27 cellular contexts compared by ENCODE assay signal in genomic region chr12:109580684-109581333, GRCh38. TPM values are rescaled to one million over a fixed set of nuclear protein-coding genes. Genes with fewer than 3 reads are reported as not detected.
DNase-seq lines count a peak whose midpoint lies in the region; TF ChIP-seq lines count a peak whose summit lies in the region.
"Had no signal": no experiment of that assay in that cellular context is flagged by ENCODE, and none has a peak within 500 bp of the region (broad histone marks: within the 10 kb centered on the region; RNA-seq: fewer than 3 reads in every experiment).

No MANE protein-coding gene starts in this region.

- H3K27me3 ChIP-seq in osteoblast (ENCODE audit: insufficient read depth, low read length): no peaks in the 10 kb centered on the region
- H3K27me3 ChIP-seq: adrenal gland; BLaER1 treated with 17β-estradiol and CSF1 and Interleukin-3, amounts not matched to agents 10 nM and 100 nM; hepatocyte had no signal

- no peaks in the 10 kb centered on the region for H4K20me1 ChIP-seq in osteoblast (ENCODE audit: insufficient read depth, low read length)

- no peaks in the 10 kb centered on the region for H3K79me2 ChIP-seq in osteoblast (ENCODE audit: insufficient read depth, low read length)

- no peak overlapping the region for H3K4me3 Mint-ChIP-seq in chondrocyte (ENCODE audit: unreplicated experiment)
- H3K4me3 Mint-ChIP-seq: activated CD4-positive, alpha-beta memory T cell treated with anti-CD3 and anti-CD28 coated beads, Interleukin-2, amount 10 ng/mL, durations not matched to agents 7 days and 5 days; activated naive CD4-positive, alpha-beta T cell treated with anti-CD3 and anti-CD28 coated beads for 36 hours; type B pancreatic cell had no signal

- no peak overlapping the region for H3K27ac ChIP-seq in osteoblast (ENCODE audit: low read depth, low read length)
- H3K27ac ChIP-seq: adrenal gland; BLaER1 treated with 17β-estradiol and CSF1 and Interleukin-3, amounts not matched to agents 10 nM and 100 nM; hepatocyte; HL-60; KMS-11; prostate gland had no signal

- no peaks in the 10 kb centered on the region for H3K9me3 Mint-ChIP-seq in chondrocyte (ENCODE audit: low read depth)
- H3K9me3 Mint-ChIP-seq: activated CD4-positive, alpha-beta memory T cell treated with anti-CD3 and anti-CD28 coated beads, Interleukin-2, amount 10 ng/mL, durations not matched to agents 7 days and 5 days; activated naive CD4-positive, alpha-beta T cell treated with anti-CD3 and anti-CD28 coated beads for 36 hours; type B pancreatic cell had no signal

- TF ChIP-seq CTCF in chondrocyte (IDR thresholded peaks at IDR 0.05): no peak
- TF ChIP-seq CTCF in osteoblast (IDR thresholded peaks at IDR 0.05; ENCODE audit: extremely low read depth, low read depth, low read length): no peak

- DNase-seq in NCI-H2107 (lab: John Stamatoyannopoulos, UW): peak; percentile 20
- DNase-seq in NCI-H524 treated with DMSO at 0.1 percent for 48 hours (lab: John Stamatoyannopoulos, UW): peak; percentile 78
- peak; percentile 54 for DNase-seq in chondrocyte (ENCODE audit: low spot score)
- peak; percentile 68 for DNase-seq in osteoblast (ENCODE audit: insufficient read length, low spot score, missing footprints)
- no peak for DNase-seq in hippocampal formation (lab: John Stamatoyannopoulos, UW)
- DNase-seq in DMS153 treated with DMSO at 0.1 percent for 48 hours (lab: John Stamatoyannopoulos, UW; ENCODE audit: unreplicated experiment): no peak
- DNase-seq in stimulated activated CD4-positive, alpha-beta T cell treated with anti-CD3 and anti-CD28 coated beads, Interleukin-2, amount 100 ng/mL, for 24 hours: no peak
- DNase-seq: activated CD4-positive, alpha-beta memory T cell treated with anti-CD3 and anti-CD28 coated beads, Interleukin-2, amount 10 ng/mL, durations not matched to agents 7 days and 5 days; activated CD4-positive, alpha-beta T cell treated with anti-CD3 and anti-CD28 coated beads for 1 hour; activated CD8-positive, alpha-beta memory T cell treated with anti-CD3 and anti-CD28 coated beads, Interleukin-2, amount 50 U/mL, for 4 hours; activated naive CD4-positive, alpha-beta T cell treated with anti-CD3 and anti-CD28 coated beads for 36 hours; adrenal gland; DMS53; left colon; MM.1S; NCI-H2081 treated with DMSO at 0.1 percent for 48 hours; NCI-H510A; PC-3; Right ventricle myocardium superior; stimulated activated CD4-positive, alpha-beta T cell treated with anti-CD3 and anti-CD28 coated beads, Interleukin-4, amount 100 ng/mL, for 24 hours; T-helper 2 cell had no signal

- H3K27me3 Mint-ChIP-seq in chondrocyte (ENCODE audit: low read depth): no peaks in the 10 kb centered on the region
- H3K27me3 Mint-ChIP-seq: activated CD4-positive, alpha-beta memory T cell treated with anti-CD3 and anti-CD28 coated beads, Interleukin-2, amount 10 ng/mL, durations not matched to agents 7 days and 5 days; type B pancreatic cell had no signal

- H3K36me3 Mint-ChIP-seq in chondrocyte (ENCODE audit: low read depth): peaks cover 20% of the 10 kb centered on the region

- H3K4me2 ChIP-seq in osteoblast (ENCODE audit: insufficient read depth, low read length): no peak overlapping the region
- H3K4me2 ChIP-seq: BLaER1 treated with 17β-estradiol and CSF1 and Interleukin-3, amounts not matched to agents 10 nM and 100 nM; hepatocyte; KMS-11 had no signal

- no peak overlapping the region for H3K4me3 ChIP-seq in osteoblast (ENCODE audit: insufficient read depth, low read length)
- H3K4me3 ChIP-seq: adrenal gland; BLaER1 treated with 17β-estradiol and CSF1 and Interleukin-3, amounts not matched to agents 10 nM and 100 nM; hepatocyte; prostate gland had no signal

- H2AFZ ChIP-seq in osteoblast (ENCODE audit: low read length): no peak overlapping the region
- H2AFZ ChIP-seq: hepatocyte had no signal

- peaks cover 36% of the 10 kb centered on the region for H3K36me3 ChIP-seq in osteoblast (ENCODE audit: insufficient read depth, low read length)
- H3K36me3 ChIP-seq: prostate gland had no signal

- H3K27ac Mint-ChIP-seq in chondrocyte (ENCODE audit: unreplicated experiment): no peak overlapping the region
- H3K27ac Mint-ChIP-seq: activated CD4-positive, alpha-beta memory T cell treated with anti-CD3 and anti-CD28 coated beads, Interleukin-2, amount 10 ng/mL, durations not matched to agents 7 days and 5 days; activated naive CD4-positive, alpha-beta T cell treated with anti-CD3 and anti-CD28 coated beads for 36 hours had no signal

- H3K9me3 ChIP-seq in osteoblast (ENCODE audit: low read depth, low read length): no peaks in the 10 kb centered on the region
- H3K9me3 ChIP-seq: adrenal gland; BLaER1 treated with 17β-estradiol and CSF1 and Interleukin-3, amounts not matched to agents 10 nM and 100 nM; prostate gland had no signal

- H3K4me1 Mint-ChIP-seq in chondrocyte (ENCODE audit: low read depth): no peaks in the 10 kb centered on the region

- H3K4me1 ChIP-seq in osteoblast (ENCODE audit: insufficient read depth, low read length): no peaks in the 10 kb centered on the region
- H3K4me1 ChIP-seq: adrenal gland, prostate gland had no signal

RNA-seq across cellular contexts. Expression of gene MVK, which starts 7.2 kb away (rescaled TPM):
- total RNA-seq in chondrocyte (11.7 to 14.1 TPM (median 13.7 TPM) in 3 replicates), osteoblast (31.1 and 31.2 TPM in 2 replicates)

RNA-seq across cellular contexts. Expression of gene MMAB, which starts 7.5 kb away (rescaled TPM):
- total RNA-seq in chondrocyte (22.6 to 29.1 TPM (median 23.3 TPM) in 3 replicates), osteoblast (34.4 and 35.7 TPM in 2 replicates)

Comparison
In these comparisons a context has a peak if more than half of its experiments do, and no peak if none do; other contexts are left out.
1. DNase-seq: peak in NCI-H2107 (single experiment), NCI-H524 treated with DMSO at 0.1 percent for 48 hours (single experiment), chondrocyte (single experiment) and osteoblast (single experiment); none in hippocampal formation (0 of 2), DMS153 treated with DMSO at 0.1 percent for 48 hours (single experiment) and stimulated activated CD4-positive, alpha-beta T cell treated with anti-CD3 and anti-CD28 coated beads, Interleukin-2, amount 100 ng/mL, for 24 hours (0 of 2).